Comparison of ENCODE assay signal across 8 cellular contexts in genomic region chr19:12794196-12794921, GRCh38. TPM values are rescaled to one million over a fixed set of nuclear protein-coding genes. Genes with fewer than 3 reads are reported as not detected.
DNase-seq lines count a peak whose midpoint lies in the region; ATAC-seq and TF ChIP-seq lines count a peak whose summit lies in the region.

No MANE protein-coding gene starts in this region.

- DNase-seq in EL (peak; percentile 15), Peyer's patch (no peak), esophagus muscularis mucosa (ENCODE audit: extremely low spot score) (no peak), prostate gland (ENCODE audit: low spot score) (no peak), NCI-H2107 (lab: John Stamatoyannopoulos, UW) (no peak), middle frontal gyrus (ENCODE audit: extremely low spot score, low spot score) (no peak)

- ATAC-seq in HG03196 (IDR thresholded peaks at IDR 0.05; ENCODE audit: unreplicated experiment) (no peak), HG03469 (IDR thresholded peaks at IDR 0.05; ENCODE audit: unreplicated experiment) (no peak)

- peak overlapping the region; percentile 97 to 100 (median 100) for H3K27ac ChIP-seq in Peyer's patch
- peak overlapping the region; percentile 97 to 99 (median 99) for H3K27ac ChIP-seq in esophagus muscularis mucosa (replicated peaks in 1 of 4)
- peak overlapping the region; percentile 100 for H3K27ac ChIP-seq in prostate gland

- no peak for TF ChIP-seq EP300 in esophagus muscularis mucosa (IDR thresholded peaks at IDR 0.05)

- WGBS in esophagus muscularis mucosa, result 69% methylated on average over 6 of the region's 6 CpGs
- 64% methylated on average over 6 of the region's 6 CpGs for WGBS in prostate gland

- H3K4me3 ChIP-seq in Peyer's patch (peak overlapping the region; percentile 82 to 92 (median 84)), esophagus muscularis mucosa (peak overlapping the region; percentile 87 to 97 (median 90)), prostate gland (peak overlapping the region; percentile 79 to 85)

- H3K36me3 ChIP-seq in Peyer's patch, result peaks cover 0 to 7% (median 0%) of the 10 kb centered on the region in 3 donors
- H3K36me3 ChIP-seq in esophagus muscularis mucosa, result peaks cover 4 to 31% (median 15%) of the 10 kb centered on the region in 4 donors
- H3K36me3 ChIP-seq in prostate gland, result peaks cover 0 to 4% of the 10 kb centered on the region in 2 donors

- H3K4me1 ChIP-seq in Peyer's patch, result peaks cover 3 to 25% (median 8%) of the 10 kb centered on the region in 4 donors
- H3K4me1 ChIP-seq in esophagus muscularis mucosa, result peaks cover 19 to 39% (median 37%) of the 10 kb centered on the region in 4 donors
- peaks cover 5% of the 10 kb centered on the region for H3K4me1 ChIP-seq in prostate gland (replicated peaks)

- no peaks in the 10 kb centered on the region for H3K27me3 ChIP-seq in Peyer's patch
- no peaks in the 10 kb centered on the region for H3K27me3 ChIP-seq in esophagus muscularis mucosa
- H3K27me3 ChIP-seq in prostate gland (replicated peaks; ENCODE audit: insufficient read depth), result no peaks in the 10 kb centered on the region

- no peaks in the 10 kb centered on the region for H3K9me3 ChIP-seq in Peyer's patch
- H3K9me3 ChIP-seq in esophagus muscularis mucosa, result peaks cover 0 to 3% (median 0%) of the 10 kb centered on the region in 4 donors
- H3K9me3 ChIP-seq in prostate gland, result no peaks in the 10 kb centered on the region

- no peak for TF ChIP-seq POLR2A in Peyer's patch (IDR thresholded peaks at IDR 0.05)
- TF ChIP-seq POLR2A in esophagus muscularis mucosa (IDR thresholded peaks at IDR 0.05; ENCODE audit: low read depth), result no peak
- no peak for TF ChIP-seq POLR2A in prostate gland (IDR thresholded peaks at IDR 0.05)

- intact Hi-C loops in esophagus muscularis mucosa (cut with DNase I) (no loop called here), prostate gland (cut with DNase I) (loop anchor here (1.0 to 10.0 kb wide), 2 partner anchors 17 to 70 kb away; partner anchors contain the start of gene TNPO2)

- TF ChIP-seq CTCF in Peyer's patch (IDR thresholded peaks at IDR 0.05), result no peak
- TF ChIP-seq CTCF in esophagus muscularis mucosa (IDR thresholded peaks at IDR 0.05), result peak in 1 of 3 experiments; percentile 21
- TF ChIP-seq CTCF in prostate gland (IDR thresholded peaks at IDR 0.05), result no peak

RNA-seq across cellular contexts. Expression of gene JUNB, which starts 3.1 kb away (rescaled TPM):
- total RNA-seq in Peyer's patch (100 to 1,000 TPM; 111 to 324 (median 152) TPM), esophagus muscularis mucosa (1,000 to 10,000 TPM in 1 of 4 donors, 100 to 1,000 TPM in 2, 10 to 100 TPM in 1; 82.2 to 1,609 (median 182) TPM), prostate gland (100 to 1,000 TPM; 173 to 290 TPM)

RNA-seq across cellular contexts. Expression of gene PRDX2, which starts 7.2 kb away (rescaled TPM):
- total RNA-seq in Peyer's patch (100 to 1,000 TPM; 150 to 461 (median 375) TPM), esophagus muscularis mucosa (100 to 1,000 TPM; 236 to 275 (median 250) TPM), prostate gland (100 to 1,000 TPM; 256 to 548 TPM)

RNA-seq across cellular contexts. Expression of gene THSD8, which starts 7.5 kb away (rescaled TPM):
- total RNA-seq in Peyer's patch (not detected), esophagus muscularis mucosa (under 1 TPM in 1 of 4 donors, not detected in 3; 0.65 TPM), prostate gland (under 1 TPM in 1 of 2 donors, not detected in 1; 0.91 TPM)

RNA-seq across cellular contexts. Expression of gene RNASEH2A, which starts 12.0 kb away (rescaled TPM):
- 10 to 100 TPM in 2 of 4 donors, 1 to 10 TPM in 2; 5.9 to 24.8 (median 9.4) TPM for total RNA-seq in Peyer's patch
- 1 to 10 TPM; 2.7 to 6.6 (median 4.2) TPM for total RNA-seq in esophagus muscularis mucosa
- 10 to 100 TPM in 1 of 2 donors, 1 to 10 TPM in 1; 8.7 to 11.5 TPM for total RNA-seq in prostate gland

RNA-seq across cellular contexts. Expression of gene HOOK2, which starts 19.0 kb away (rescaled TPM):
- total RNA-seq in Peyer's patch, result 100 to 1,000 TPM; 193 to 379 (median 285) TPM
- 10 to 100 TPM in 3 of 4 donors, 1 to 10 TPM in 1; 7.1 to 17.0 (median 12.6) TPM for total RNA-seq in esophagus muscularis mucosa
- 100 to 1,000 TPM in 1 of 2 donors, 10 to 100 TPM in 1; 49.6 to 126 TPM for total RNA-seq in prostate gland
